ENCODE assay signal across 9 cellular contexts in genomic region chr19:35899547-35900214, GRCh38. TPM values are rescaled to one million over a fixed set of nuclear protein-coding genes. Genes with fewer than 3 reads are reported as not detected.
A peak's percentile ranks its signal among the peaks of the same experiment; 100 is the strongest.
DNase-seq lines count a peak whose midpoint lies in the region; ATAC-seq, FAIRE-seq and TF ChIP-seq lines count a peak whose summit lies in the region.
"Had no signal": no experiment of that assay in that cellular context is flagged by ENCODE, and none has a peak within 500 bp of the region (broad histone marks: within the 10 kb centered on the region; RNA-seq: fewer than 3 reads in every experiment).

No MANE protein-coding gene starts in this region.

- H3K36me3 ChIP-seq in kidney (ENCODE audit: control insufficient read depth in 1 of 2, insufficient read depth in 2 of 2, low read length in 2 of 2), result no peaks in the 10 kb centered on the region

- TF ChIP-seq CTCF in kidney (IDR thresholded peaks at IDR 0.05; ENCODE audit: borderline replicate concordance, extremely low read depth, insufficient read depth), result no peak

- no peak for FAIRE-seq in kidney (lab: Jason Lieb, UNC)
- FAIRE-seq: A204.1 had no signal

- peak overlapping the region; percentile 62 to 78 for H3K4me3 ChIP-seq in kidney (ENCODE audit: low read length in 2 of 2)

- peak; percentile 32 for ATAC-seq in HG03097 (IDR thresholded peaks at IDR 0.05; ENCODE audit: low FRiP score, unreplicated experiment)

- intact Hi-C loops in kidney (cut with DNase I), result no loop called here

- peaks cover 0 to 7% of the 10 kb centered on the region in 2 donors for H3K4me1 ChIP-seq in kidney (ENCODE audit: control insufficient read depth in 1 of 2, insufficient read depth in 1 of 2, low read depth in 1 of 2, low read length in 2 of 2)

- DNase-seq in NCI-H1092 treated with DMSO at 0.1 percent for 48 hours (lab: John Stamatoyannopoulos, UW), result peak; percentile 8
- no peak for DNase-seq in NCI-H1092 (lab: John Stamatoyannopoulos, UW)
- peak; percentile 81 for DNase-seq in NCI-H226
- DNase-seq in activated CD4-positive, alpha-beta T cell treated with anti-CD3 and anti-CD28 coated beads for 24 hours (ENCODE audit: low read depth in 2 of 2), result peak; percentile 79 to 80
- peak; percentile 33 to 58 for DNase-seq in cerebellar nuclear complex (lab: John Stamatoyannopoulos, UW)
- DNase-seq in kidney, result peak; percentile 95
- DNase-seq in stimulated activated CD4-positive, alpha-beta T cell treated with anti-CD3 and anti-CD28 coated beads, Interleukin-12 subunit alpha, Interleukin-12 subunit beta, amount 100 ng/mL, for 48 hours (ENCODE audit: low read depth in 2 of 3, low spot score in 1 of 3), result peak; percentile 75 to 84 (median 79)

- no peaks in the 10 kb centered on the region for H3K9me3 ChIP-seq in kidney (ENCODE audit: control insufficient read depth in 1 of 2, low read length in 2 of 2)

- peak overlapping the region; percentile 24 to 69 for H3K9ac ChIP-seq in kidney (ENCODE audit: low read length in 2 of 2)

- peak overlapping the region; percentile 84 to 86 for H3K27ac ChIP-seq in kidney (ENCODE audit: low read depth in 2 of 2, low read length in 2 of 2)

RNA-seq across cellular contexts. Expression of gene NFKBID, which starts 0.7 kb away (rescaled TPM):
- total RNA-seq in kidney, result 23.9 TPM
- polyA plus RNA-seq in kidney (ENCODE audit: insufficient read depth, low read depth, low replicate concordance), result 1.9 TPM

RNA-seq across cellular contexts. Expression of gene HCST, which starts 2.6 kb away (rescaled TPM):
- total RNA-seq in kidney, result 16.7 TPM
- polyA plus RNA-seq in kidney (ENCODE audit: insufficient read depth, low read depth, low replicate concordance), result 10.6 TPM

RNA-seq across cellular contexts. Expression of gene TYROBP, which starts 8.4 kb away (rescaled TPM):
- 77.6 TPM for total RNA-seq in kidney
- polyA plus RNA-seq in kidney (ENCODE audit: insufficient read depth, low read depth, low replicate concordance), result 64.2 TPM

RNA-seq across cellular contexts. Expression of gene APLP1, which starts 31.3 kb away (rescaled TPM):
- 3.8 TPM for total RNA-seq in kidney
- 13.6 TPM for polyA plus RNA-seq in kidney (ENCODE audit: insufficient read depth, low read depth, low replicate concordance)

RNA-seq across cellular contexts. Expression of gene LRFN3, which starts 36.5 kb away (rescaled TPM):
- 9.4 TPM for total RNA-seq in kidney
- 8.2 TPM for polyA plus RNA-seq in kidney (ENCODE audit: insufficient read depth, low read depth, low replicate concordance)
